ENCODE assay signal across 11 cellular contexts in genomic region chr1:111101854-111102642, GRCh38.
"Had no signal": no experiment of that assay in that cellular context is flagged by ENCODE, and none has a peak within 500 bp of the region (broad histone marks: within the 10 kb centered on the region; RNA-seq: fewer than 3 reads in every experiment).

No MANE protein-coding gene starts in this region.

- H3K9me3 ChIP-seq: testis had no signal

- H3K4me3 ChIP-seq: esophagus squamous epithelium, testis had no signal

- H3K36me3 ChIP-seq: esophagus squamous epithelium had no signal

- DNase-seq: activated CD4-positive, alpha-beta T cell treated with anti-CD3 and anti-CD28 coated beads, Interleukin-2, amount 50 U/mL, for 1 hour; activated naive CD4-positive, alpha-beta T cell treated with anti-CD3 and anti-CD28 coated beads, Interleukin-2, amount 10 ng/mL, durations not matched to agents 7 days and 5 days; activated T-cell treated with anti-CD3 and anti-CD28 coated beads for 4 hours; dermis blood vessel endothelial cell; endodermal cell; esophagus squamous epithelium; foreskin fibroblast; kidney; stimulated activated CD4-positive, alpha-beta T cell treated with anti-CD3 and anti-CD28 coated beads, Interleukin-2, amount 100 ng/mL, for 48 hours; stimulated activated naive CD8-positive, alpha-beta T cell treated with anti-CD3 and anti-CD28 coated beads, Interleukin-15, Interleukin-2, amounts not matched to agents 100 U/mL and 50 U/mL, for 24 hours; testis had no signal

- FAIRE-seq: kidney had no signal

- H3K4me1 ChIP-seq: esophagus squamous epithelium, testis had no signal

- H3K27ac ChIP-seq: esophagus squamous epithelium, testis had no signal

- H3K27me3 ChIP-seq: esophagus squamous epithelium, testis had no signal

- ATAC-seq: stimulated activated naive CD8-positive, alpha-beta T cell treated with anti-CD3 and anti-CD28 coated beads, Interleukin-15, Interleukin-2, amounts not matched to agents 100 U/mL and 50 U/mL, for 24 hours had no signal
